In the genomic region with DNA sequence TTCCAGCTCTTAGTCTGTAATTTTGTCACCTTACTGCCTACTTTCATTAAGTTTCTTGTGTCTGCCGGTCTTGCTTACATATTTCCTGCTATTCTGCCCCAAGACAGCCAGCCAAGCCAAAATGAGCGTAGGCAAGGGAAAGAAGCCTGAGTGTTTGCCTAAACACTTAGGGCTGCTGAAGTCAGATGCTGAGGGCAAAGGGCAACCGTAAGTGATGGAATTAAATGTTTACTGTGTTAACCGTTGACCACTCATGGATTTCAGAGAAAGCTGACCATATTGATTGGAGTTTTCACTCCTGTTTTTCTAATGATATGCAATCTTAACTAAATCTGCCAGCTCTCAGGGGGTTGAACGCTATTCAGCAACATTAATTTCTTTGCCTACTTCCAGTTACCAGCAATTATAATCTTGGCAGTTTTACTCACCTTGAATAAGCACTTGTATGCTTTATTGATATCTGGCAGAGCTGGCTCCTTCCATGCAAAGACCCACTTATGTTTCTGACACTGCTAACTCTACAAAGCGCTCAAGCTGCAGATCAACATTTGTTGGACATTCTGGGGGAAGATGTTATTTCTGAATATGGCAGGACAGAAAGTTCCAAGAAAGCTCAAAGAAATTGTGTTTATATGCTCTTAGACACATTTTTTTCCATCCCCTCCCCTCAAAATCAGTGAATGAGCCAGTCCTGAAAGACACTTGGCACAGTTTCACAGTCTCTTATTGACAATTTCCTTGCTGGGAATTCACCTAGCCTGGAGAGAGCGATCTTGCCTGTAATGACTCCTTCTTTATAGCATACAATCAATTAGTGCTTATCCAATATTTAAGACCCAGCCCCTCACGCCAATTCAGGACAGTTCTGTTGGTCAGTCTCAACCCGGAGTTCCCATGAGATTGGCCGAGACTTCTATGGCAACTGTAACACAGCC, we compare ENCODE assay signal across 16 cellular contexts.
DNase-seq lines count a peak whose midpoint lies in the region; TF ChIP-seq lines count a peak whose summit lies in the region.
"Had no signal": no experiment of that assay in that cellular context is flagged by ENCODE, and none has a peak within 500 bp of the region (broad histone marks: within the 10 kb centered on the region; RNA-seq: fewer than 3 reads in every experiment).

No MANE protein-coding gene starts in this region.

- DNase-seq in COR-L47 (lab: John Stamatoyannopoulos, UW) (peak; percentile 36), NCI-H1105 (lab: John Stamatoyannopoulos, UW) (peak; percentile 34), NCI-H446 treated with DMSO at 0.1 percent for 48 hours (lab: John Stamatoyannopoulos, UW) (peak; percentile 57), NCI-H1417 treated with DMSO at 0.1 percent for 48 hours (lab: John Stamatoyannopoulos, UW) (no peak), activated gamma-delta T cell (lab: John Stamatoyannopoulos, UW) (no peak), caudate nucleus (lab: John Stamatoyannopoulos, UW) (no peak), NCI-H1417 (lab: John Stamatoyannopoulos, UW) (no peak)
- DNase-seq: AML-193, DMS79, IMR-90, NCI-H226, NCI-H524 treated with DMSO at 0.1 percent for 48 hours had no signal

- H3K27ac ChIP-seq in liver (ENCODE audit: low read depth in 1 of 2, low read length in 2 of 2) = no peak overlapping the region
- no peak overlapping the region for H3K27ac ChIP-seq in caudate nucleus (ENCODE audit: low read depth, low read length)
- H3K27ac ChIP-seq: C4-2B, KMS-11, SJSA1 had no signal

- TF ChIP-seq CTCF in liver (IDR thresholded peaks at IDR 0.05; ENCODE audit: low read depth, low read length, missing input control) = no peak

- no peaks in the 10 kb centered on the region for H3K36me3 ChIP-seq in liver (ENCODE audit: control insufficient read depth in 4 of 4, insufficient read depth in 3 of 4, low read depth in 1 of 4, low read length in 3 of 4)
- H3K36me3 ChIP-seq: SJSA1 had no signal

- TF ChIP-seq RAD21 in liver (IDR thresholded peaks at IDR 0.05) = no peak

- no peak overlapping the region for H3K4me3 ChIP-seq in liver (ENCODE audit: low read depth in 1 of 3, low read length in 3 of 3)
- H3K4me3 ChIP-seq: SJSA1 had no signal

- peaks cover 0 to 3% (median 0%) of the 10 kb centered on the region in 4 donors for H3K4me1 ChIP-seq in liver (ENCODE audit: control insufficient read depth in 4 of 4, insufficient read depth in 4 of 4, low read length in 3 of 4)
- H3K4me1 ChIP-seq: SJSA1 had no signal

- H3K27me3 ChIP-seq in liver (ENCODE audit: control insufficient read depth in 4 of 4, insufficient read depth in 4 of 4, low read length in 3 of 4) = no peaks in the 10 kb centered on the region

- 57% methylated on average over 10 of the region's 10 CpGs for WGBS in liver

- H3K9ac ChIP-seq in liver (ENCODE audit: low read depth in 1 of 2, low read length in 2 of 2) = no peak overlapping the region
- H3K9ac ChIP-seq: KMS-11 had no signal

- no peaks in the 10 kb centered on the region for H3K9me3 ChIP-seq in liver (ENCODE audit: control insufficient read depth in 4 of 4, low read length in 3 of 4)
- H3K9me3 ChIP-seq: SJSA1 had no signal

TF ChIP-seq in liver, 16 proteins besides CTCF, POLR2A, EP300 and RAD21:
- TF ChIP-seq, protein P1, sequence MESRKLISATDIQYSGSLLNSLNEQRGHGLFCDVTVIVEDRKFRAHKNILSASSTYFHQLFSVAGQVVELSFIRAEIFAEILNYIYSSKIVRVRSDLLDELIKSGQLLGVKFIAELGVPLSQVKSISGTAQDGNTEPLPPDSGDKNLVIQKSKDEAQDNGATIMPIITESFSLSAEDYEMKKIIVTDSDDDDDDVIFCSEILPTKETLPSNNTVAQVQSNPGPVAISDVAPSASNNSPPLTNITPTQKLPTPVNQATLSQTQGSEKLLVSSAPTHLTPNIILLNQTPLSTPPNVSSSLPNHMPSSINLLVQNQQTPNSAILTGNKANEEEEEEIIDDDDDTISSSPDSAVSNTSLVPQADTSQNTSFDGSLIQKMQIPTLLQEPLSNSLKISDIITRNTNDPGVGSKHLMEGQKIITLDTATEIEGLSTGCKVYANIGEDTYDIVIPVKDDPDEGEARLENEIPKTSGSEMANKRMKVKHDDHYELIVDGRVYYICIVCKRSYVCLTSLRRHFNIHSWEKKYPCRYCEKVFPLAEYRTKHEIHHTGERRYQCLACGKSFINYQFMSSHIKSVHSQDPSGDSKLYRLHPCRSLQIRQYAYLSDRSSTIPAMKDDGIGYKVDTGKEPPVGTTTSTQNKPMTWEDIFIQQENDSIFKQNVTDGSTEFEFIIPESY (IDR thresholded peaks at IDR 0.05) = no peak
- TF ChIP-seq, protein P2, sequence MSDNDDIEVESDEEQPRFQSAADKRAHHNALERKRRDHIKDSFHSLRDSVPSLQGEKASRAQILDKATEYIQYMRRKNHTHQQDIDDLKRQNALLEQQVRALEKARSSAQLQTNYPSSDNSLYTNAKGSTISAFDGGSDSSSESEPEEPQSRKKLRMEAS (IDR thresholded peaks at IDR 0.05) = no peak
- TF ChIP-seq HNF4A (conservative IDR thresholded peaks at IDR 0.05) (peak in 1 of 2 donors; percentile 20), YY1 (IDR thresholded peaks at IDR 0.05) (no peak), JUND (IDR thresholded peaks at IDR 0.05) (no peak), SP1 (IDR thresholded peaks at IDR 0.05) (no peak), FOXA1 (IDR thresholded peaks at IDR 0.05) (no peak), EGR1 (IDR thresholded peaks at IDR 0.05; ENCODE audit: low read depth in 2 of 2) (no peak), HNF4G (IDR thresholded peaks at IDR 0.05) (no peak), TAF1 (conservative IDR thresholded peaks at IDR 0.05) (no peak), FOXA2 (IDR thresholded peaks at IDR 0.05) (peak; percentile 34), NR2F2 (IDR thresholded peaks at IDR 0.05) (no peak), GABPA (IDR thresholded peaks at IDR 0.05 in 1 of 2, conservative IDR thresholded peaks at IDR 0.05 in 1 of 2) (no peak)
- TF ChIP-seq, protein P3, sequence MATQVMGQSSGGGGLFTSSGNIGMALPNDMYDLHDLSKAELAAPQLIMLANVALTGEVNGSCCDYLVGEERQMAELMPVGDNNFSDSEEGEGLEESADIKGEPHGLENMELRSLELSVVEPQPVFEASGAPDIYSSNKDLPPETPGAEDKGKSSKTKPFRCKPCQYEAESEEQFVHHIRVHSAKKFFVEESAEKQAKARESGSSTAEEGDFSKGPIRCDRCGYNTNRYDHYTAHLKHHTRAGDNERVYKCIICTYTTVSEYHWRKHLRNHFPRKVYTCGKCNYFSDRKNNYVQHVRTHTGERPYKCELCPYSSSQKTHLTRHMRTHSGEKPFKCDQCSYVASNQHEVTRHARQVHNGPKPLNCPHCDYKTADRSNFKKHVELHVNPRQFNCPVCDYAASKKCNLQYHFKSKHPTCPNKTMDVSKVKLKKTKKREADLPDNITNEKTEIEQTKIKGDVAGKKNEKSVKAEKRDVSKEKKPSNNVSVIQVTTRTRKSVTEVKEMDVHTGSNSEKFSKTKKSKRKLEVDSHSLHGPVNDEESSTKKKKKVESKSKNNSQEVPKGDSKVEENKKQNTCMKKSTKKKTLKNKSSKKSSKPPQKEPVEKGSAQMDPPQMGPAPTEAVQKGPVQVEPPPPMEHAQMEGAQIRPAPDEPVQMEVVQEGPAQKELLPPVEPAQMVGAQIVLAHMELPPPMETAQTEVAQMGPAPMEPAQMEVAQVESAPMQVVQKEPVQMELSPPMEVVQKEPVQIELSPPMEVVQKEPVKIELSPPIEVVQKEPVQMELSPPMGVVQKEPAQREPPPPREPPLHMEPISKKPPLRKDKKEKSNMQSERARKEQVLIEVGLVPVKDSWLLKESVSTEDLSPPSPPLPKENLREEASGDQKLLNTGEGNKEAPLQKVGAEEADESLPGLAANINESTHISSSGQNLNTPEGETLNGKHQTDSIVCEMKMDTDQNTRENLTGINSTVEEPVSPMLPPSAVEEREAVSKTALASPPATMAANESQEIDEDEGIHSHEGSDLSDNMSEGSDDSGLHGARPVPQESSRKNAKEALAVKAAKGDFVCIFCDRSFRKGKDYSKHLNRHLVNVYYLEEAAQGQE (IDR thresholded peaks at IDR 0.05) = no peak
- TF ChIP-seq, protein P4, sequence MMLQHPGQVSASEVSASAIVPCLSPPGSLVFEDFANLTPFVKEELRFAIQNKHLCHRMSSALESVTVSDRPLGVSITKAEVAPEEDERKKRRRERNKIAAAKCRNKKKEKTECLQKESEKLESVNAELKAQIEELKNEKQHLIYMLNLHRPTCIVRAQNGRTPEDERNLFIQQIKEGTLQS (IDR thresholded peaks at IDR 0.05) = no peak

Comparison
In these comparisons a context has a peak if more than half of its experiments do, and no peak if none do; other contexts are left out.
1. DNase-seq: peak in COR-L47 (single experiment), NCI-H1105 (single experiment) and NCI-H446 treated with DMSO at 0.1 percent for 48 hours (single experiment); none in NCI-H1417 treated with DMSO at 0.1 percent for 48 hours (single experiment), activated gamma-delta T cell (single experiment), caudate nucleus (0 of 61) and NCI-H1417 (0 of 3).